Comparison of ENCODE assay signal across 13 cellular contexts in genomic region chr21:42669069-42669468, GRCh38. TPM values are rescaled to one million over a fixed set of nuclear protein-coding genes. Genes with fewer than 3 reads are reported as not detected.
DNase-seq lines count a peak whose midpoint lies in the region; ATAC-seq and TF ChIP-seq lines count a peak whose summit lies in the region.
"Had no signal": no experiment of that assay in that cellular context is flagged by ENCODE, and none has a peak within 500 bp of the region (broad histone marks: within the 10 kb centered on the region; RNA-seq: fewer than 3 reads in every experiment).

No MANE protein-coding gene starts in this region.

- CTCF ChIA-PET in RWPE1 (lab: Yijun Ruan, JAX): interaction anchor here (0.6 to 1.6 kb wide), 4 partner anchors 10 to 76 kb away, joined by 3 to 5 read pairs (median 4); no protein-coding TSS in a partner anchor

- no peak for ATAC-seq in GM21390 (IDR thresholded peaks at IDR 0.05; ENCODE audit: unreplicated experiment)
- no peak for ATAC-seq in GM18511 (IDR thresholded peaks at IDR 0.05; ENCODE audit: unreplicated experiment)
- ATAC-seq: esophagus mucosa had no signal

- H3K9me3 ChIP-seq in WERI-Rb-1 (ENCODE audit: severe bottlenecking) (no peaks in the 10 kb centered on the region), left ventricle myocardium inferior (replicated peaks) (no peaks in the 10 kb centered on the region), ascending aorta (no peaks in the 10 kb centered on the region)

- H3K36me3 ChIP-seq in WERI-Rb-1 (peaks cover 64% of the 10 kb centered on the region), left ventricle myocardium inferior (no peaks in the 10 kb centered on the region), ascending aorta (no peaks in the 10 kb centered on the region)

- H3K27ac ChIP-seq in WERI-Rb-1 (no peak overlapping the region), left ventricle myocardium inferior (replicated peaks) (peak overlapping the region; percentile 47), ascending aorta (no peak overlapping the region), RWPE1 (no peak overlapping the region)

- no peaks in the 10 kb centered on the region for H3K27me3 ChIP-seq in WERI-Rb-1 (ENCODE audit: insufficient read depth, low read depth, severe bottlenecking)
- peaks cover 9% of the 10 kb centered on the region for H3K27me3 ChIP-seq in left ventricle myocardium inferior (ENCODE audit: low read depth)
- H3K27me3 ChIP-seq in ascending aorta: no peaks in the 10 kb centered on the region

- TF ChIP-seq CTCF in WERI-Rb-1 (IDR thresholded peaks at IDR 0.05; ENCODE audit: low read depth, low read length): peak; percentile 41
- peak; percentile 34 for TF ChIP-seq CTCF in left ventricle myocardium inferior (IDR thresholded peaks at IDR 0.05; ENCODE audit: borderline replicate concordance)
- peak; percentile 43 for TF ChIP-seq CTCF in retinal pigment epithelial cell (conservative IDR thresholded peaks at IDR 0.05; ENCODE audit: low read depth, low read length)
- TF ChIP-seq CTCF in ascending aorta (IDR thresholded peaks at IDR 0.05): no peak
- TF ChIP-seq CTCF in RWPE1 (conservative IDR thresholded peaks at IDR 0.05; ENCODE audit: low read depth): no peak

- H3K4me3 ChIP-seq in WERI-Rb-1 (ENCODE audit: low read depth, low read length): no peak overlapping the region
- H3K4me3 ChIP-seq in left ventricle myocardium inferior: peak overlapping the region; percentile 30
- H3K4me3 ChIP-seq in retinal pigment epithelial cell (ENCODE audit: low read length): no peak overlapping the region
- no peak overlapping the region for H3K4me3 ChIP-seq in ascending aorta

- intact Hi-C loops in left ventricle myocardium inferior (cut with micrococcal nuclease) (no loop called here), ascending aorta (cut with DNase I) (no loop called here)

- peak; percentile 43 for DNase-seq in HuH-7 (ENCODE audit: low spot score)
- no peak for DNase-seq in WERI-Rb-1
- DNase-seq in left ventricle myocardium inferior: peak; percentile 50
- no peak for DNase-seq in retinal pigment epithelial cell (ENCODE audit: low read depth)
- no peak for DNase-seq in ascending aorta (ENCODE audit: low spot score in 2 of 2)
- no peak for DNase-seq in RWPE1 (ENCODE audit: low spot score)
- DNase-seq: activated gamma-delta T cell, cerebellar nuclear complex, naive B cell, NCI-H1436 treated with DMSO at 0.1 percent for 48 hours had no signal

- H3K4me1 ChIP-seq in left ventricle myocardium inferior (peaks cover 41% of the 10 kb centered on the region), ascending aorta (no peaks in the 10 kb centered on the region)

- POLR2A ChIA-PET in RWPE1 (lab: Yijun Ruan, JAX; ENCODE audit: low non-redundant PET): no interaction called here

RNA-seq across cellular contexts. Expression of gene PDE9A, which starts 15.6 kb away (rescaled TPM):
- total RNA-seq in left ventricle myocardium inferior: 3.2 TPM
- total RNA-seq in ascending aorta: 2.2 TPM

Comparison
In these comparisons a context has a peak if more than half of its experiments do, and no peak if none do; other contexts are left out.
1. DNase-seq: peak in HuH-7 (single experiment) and left ventricle myocardium inferior (single experiment); none in WERI-Rb-1 (single experiment), retinal pigment epithelial cell (single experiment), ascending aorta (0 of 2) and RWPE1 (single experiment).
2. CTCF ChIP-seq: peak in WERI-Rb-1 (single experiment), left ventricle myocardium inferior (single experiment) and retinal pigment epithelial cell (single experiment); none in ascending aorta (0 of 3) and RWPE1 (single experiment).